ENCODE assay signal across 20 cellular contexts in genomic region chr10:16811292-16811691, GRCh38. TPM values are rescaled to one million over a fixed set of nuclear protein-coding genes. Genes with fewer than 3 reads are reported as not detected.
DNase-seq lines count a peak whose midpoint lies in the region; ATAC-seq, FAIRE-seq and TF ChIP-seq lines count a peak whose summit lies in the region.
"Had no signal": no experiment of that assay in that cellular context is flagged by ENCODE, and none has a peak within 500 bp of the region (broad histone marks: within the 10 kb centered on the region; RNA-seq: fewer than 3 reads in every experiment).

No MANE protein-coding gene starts in this region.

- no peaks in the 10 kb centered on the region for H3K27me3 Mint-ChIP-seq in activated T-cell treated with anti-CD3 and anti-CD28 coated beads, Interleukin-2, amount 50 U/mL, for 4 hours (ENCODE audit: low read depth)
- H3K27me3 Mint-ChIP-seq: CD4-positive, CD25-positive, alpha-beta regulatory T cell had no signal

- TF ChIP-seq RAD21 in K562 (CRISPR knock-in tag; conservative IDR thresholded peaks at IDR 0.05 in 1 of 2, IDR thresholded peaks at IDR 0.05 in 1 of 2): no peak

- WGBS in K562 (ENCODE audit: insufficient coverage, low coverage, missing lambda C conversion rate): 64% methylated on average over 3 of the region's 3 CpGs

- H3K4me2 ChIP-seq in BLaER1 treated with 17β-estradiol and CSF1 and Interleukin-3, amounts not matched to agents 10 nM and 100 nM: peak overlapping the region in 9 of 11 experiments; percentile 3 to 57 (median 49); a peak in 10 of 22 replicates
- no peak overlapping the region for H3K4me2 ChIP-seq in K562 (ENCODE audit: insufficient read depth, low read length)
- H3K4me2 ChIP-seq: GM23338 had no signal

- TF ChIP-seq CTCF in HEK293 (tag by site-specific recombination; IDR thresholded peaks at IDR 0.05): no peak
- TF ChIP-seq CTCF in K562 (IDR thresholded peaks at IDR 0.05 in 2 of 3, conservative IDR thresholded peaks at IDR 0.05 in 1 of 3; ENCODE audit: insufficient read depth in 2 of 3, low read depth in 1 of 3, low read length in 3 of 3): no peak
- TF ChIP-seq CTCF in foreskin keratinocyte (conservative IDR thresholded peaks at IDR 0.05): no peak
- TF ChIP-seq CTCF in foreskin fibroblast (IDR thresholded peaks at IDR 0.05; ENCODE audit: low read depth, low read length): no peak

- H3K27me3 ChIP-seq in BLaER1 treated with 17β-estradiol and CSF1 and Interleukin-3, amounts not matched to agents 10 nM and 100 nM: no peaks in the 10 kb centered on the region
- H3K27me3 ChIP-seq in K562 (ENCODE audit: control insufficient read depth in 2 of 2, insufficient read depth in 2 of 2, low read length in 2 of 2): no peaks in the 10 kb centered on the region
- H3K27me3 ChIP-seq in foreskin keratinocyte: no peaks in the 10 kb centered on the region

- CTCF ChIA-PET in HEK293 (lab: Yijun Ruan, JAX): no interaction called here
- CTCF ChIA-PET in K562 (lab: Yijun Ruan, JAX; ENCODE audit: low intra/inter-chr PET ratio): interaction anchor here (0.7 kb wide), 1 partner anchor 683 kb away, joined by 3 read pairs; no protein-coding TSS in a partner anchor

- H3K79me2 ChIP-seq in K562 (ENCODE audit: control insufficient read depth, insufficient read depth, low read length): peaks cover 3% of the 10 kb centered on the region; the same call in 2 of the 3 replicates

- H3K9ac ChIP-seq in BLaER1 treated with 17β-estradiol and CSF1 and Interleukin-3, amounts not matched to agents 10 nM and 100 nM: no peak overlapping the region
- H3K9ac ChIP-seq in K562 (ENCODE audit: insufficient read depth in 1 of 2, low read depth in 2 of 2, low read length in 2 of 2): no peak overlapping the region

- DNase-seq in K562 (ENCODE audit: extremely low read depth in 1 of 4, low spot score in 3 of 4) (no peak), foreskin keratinocyte (no peak), foreskin fibroblast (no peak), cortex of kidney (lab: John Stamatoyannopoulos, UW) (no peak)
- DNase-seq in activated T-cell treated with anti-CD3 and anti-CD28 coated beads, Interleukin-2, amount 50 U/mL, for 4 hours: no peak
- DNase-seq: Caco-2; CD4-positive, CD25-positive, alpha-beta regulatory T cell; CD8-positive, alpha-beta T cell; DMS153; DND-41 had no signal

- no peaks in the 10 kb centered on the region for H3K9me1 ChIP-seq in K562 (ENCODE audit: control insufficient read depth, insufficient read depth, low read length)

- H4K20me1 ChIP-seq in BLaER1 treated with 17β-estradiol and CSF1 and Interleukin-3, amounts not matched to agents 10 nM and 100 nM: peaks cover 0 to 100% (median 51%) of the 10 kb centered on the region in 11 experiments; a peak in 19 of 22 replicates
- H4K20me1 ChIP-seq in K562 (replicated peaks; ENCODE audit: control insufficient read depth, insufficient read depth, low read length): no peaks in the 10 kb centered on the region

- ATAC-seq in K562: no peak
- ATAC-seq in foreskin keratinocyte: peak; percentile 7
- ATAC-seq in HG03175 (IDR thresholded peaks at IDR 0.05; ENCODE audit: unreplicated experiment): no peak
- ATAC-seq in activated T-cell treated with anti-CD3 and anti-CD28 coated beads, Interleukin-2, amount 50 U/mL, for 4 hours: no peak
- ATAC-seq: CD8-positive, alpha-beta T cell; GM12878; GM23338 had no signal

- H3K4me1 ChIP-seq in BLaER1 treated with 17β-estradiol and CSF1 and Interleukin-3, amounts not matched to agents 10 nM and 100 nM: peaks cover 29 to 53% (median 41%) of the 10 kb centered on the region in 10 experiments
- H3K4me1 ChIP-seq in HEK293 (ENCODE audit: control insufficient read depth, insufficient read depth, low read length) (no peaks in the 10 kb centered on the region), K562 (replicated peaks in 1 of 2; ENCODE audit: control insufficient read depth in 2 of 2, insufficient read depth in 2 of 2, low read length in 2 of 2) (peaks cover 0 to 3% of the 10 kb centered on the region in 2 experiments; a peak in 2 of 5 replicates), foreskin keratinocyte (no peaks in the 10 kb centered on the region)
- H3K4me1 ChIP-seq: Caco-2 had no signal

- TF ChIP-seq EP300 in K562 (IDR thresholded peaks at IDR 0.05; ENCODE audit: low read length): no peak

- intact Hi-C loops in K562 (cut with micrococcal nuclease): no loop called here

- no peak for TF ChIP-seq POLR2A in K562 (conservative IDR thresholded peaks at IDR 0.05)

- POLR2A ChIA-PET in HEK293 (lab: Yijun Ruan, JAX) (no interaction called here), K562 (lab: Yijun Ruan, JAX) (no interaction called here)

- H3K4me3 ChIP-seq in BLaER1 treated with 17β-estradiol and CSF1 and Interleukin-3, amounts not matched to agents 10 nM and 100 nM: 0 out of 20 replicates have a peak overlapping the region, but pooled peaks of 1 of the 10 experiments have one; percentile 9
- H3K4me3 ChIP-seq in HEK293 (ENCODE audit: low read depth, low read length) (no peak overlapping the region), K562 (no peak overlapping the region), foreskin fibroblast (ENCODE audit: low read depth in 1 of 2, low read length in 2 of 2) (no peak overlapping the region)
- H3K4me3 ChIP-seq: GM12878, GM23338, HAP-1 had no signal

- peaks cover 40% of the 10 kb centered on the region for H3K4me1 Mint-ChIP-seq in activated T-cell treated with anti-CD3 and anti-CD28 coated beads, Interleukin-2, amount 50 U/mL, for 4 hours (ENCODE audit: low read depth)

- peaks cover 0 to 8% (median 0%) of the 10 kb centered on the region in 11 experiments; a peak in 3 of 22 replicates for H3K9me3 ChIP-seq in BLaER1 treated with 17β-estradiol and CSF1 and Interleukin-3, amounts not matched to agents 10 nM and 100 nM (replicated peaks in 1 of 11)
- no peaks in the 10 kb centered on the region for H3K9me3 ChIP-seq in HEK293 (ENCODE audit: control insufficient read depth, insufficient read depth, low read depth, low read length)
- H3K9me3 ChIP-seq in K562 (replicated peaks; ENCODE audit: control insufficient read depth, insufficient read depth, low read depth, low read length): no peaks in the 10 kb centered on the region
- H3K9me3 ChIP-seq: Caco-2, HAP-1 had no signal

- H3K36me3 Mint-ChIP-seq in activated T-cell treated with anti-CD3 and anti-CD28 coated beads, Interleukin-2, amount 50 U/mL, for 4 hours (ENCODE audit: insufficient read depth): peaks cover 20% of the 10 kb centered on the region

- BruUV-seq in K562 (replicated peaks; lab: Mats Ljungman, UMichigan): no TSS peak

- H3K9me3 Mint-ChIP-seq in activated T-cell treated with anti-CD3 and anti-CD28 coated beads, Interleukin-2, amount 50 U/mL, for 4 hours: no peaks in the 10 kb centered on the region
- H3K9me3 Mint-ChIP-seq: CD4-positive, CD25-positive, alpha-beta regulatory T cell; CD8-positive, alpha-beta T cell; GM23338 had no signal

- peaks cover 14 to 98% (median 70%) of the 10 kb centered on the region in 11 experiments; a peak in 20 of 22 replicates for H3K36me3 ChIP-seq in BLaER1 treated with 17β-estradiol and CSF1 and Interleukin-3, amounts not matched to agents 10 nM and 100 nM
- H3K36me3 ChIP-seq in HEK293 (ENCODE audit: control insufficient read depth in 2 of 2, insufficient read depth in 1 of 2, low read length in 2 of 2) (no peaks in the 10 kb centered on the region; a peak in 1 of 3 replicates), K562 (ENCODE audit: control insufficient read depth, insufficient read depth, low read length) (no peaks in the 10 kb centered on the region)
- H3K36me3 ChIP-seq: HAP-1 had no signal

- FAIRE-seq in K562 (lab: Jason Lieb, UNC): no peak
- FAIRE-seq: G401.6, GM12878, GM18507, H54 had no signal

- H3K4me3 Mint-ChIP-seq in activated T-cell treated with anti-CD3 and anti-CD28 coated beads, Interleukin-2, amount 50 U/mL, for 4 hours: no peak overlapping the region
- H3K4me3 Mint-ChIP-seq: CD8-positive, alpha-beta T cell; GM23338 had no signal

- in situ Hi-C loops in K562 (cut with MboI): loop anchor here (25.0 kb wide), 1 partner anchor 924 kb away; no protein-coding TSS in a partner anchor

- H3K27ac ChIP-seq in BLaER1 treated with 17β-estradiol and CSF1 and Interleukin-3, amounts not matched to agents 10 nM and 100 nM: no peak overlapping the region
- no peak overlapping the region for H3K27ac ChIP-seq in HEK293 (ENCODE audit: extremely low read depth, low read depth, low read length)
- H3K27ac ChIP-seq in K562 (ENCODE audit: extremely low read depth, low read depth, low read length): no peak overlapping the region
- no peak overlapping the region for H3K27ac ChIP-seq in foreskin keratinocyte
- H3K27ac ChIP-seq: C4-2B had no signal

- H2AFZ ChIP-seq in K562 (ENCODE audit: low read depth, low read length): no peak overlapping the region
- H2AFZ ChIP-seq: GM23338 had no signal

TF ChIP-seq in HEK293, 187 proteins besides CTCF, POLR2A, EP300 and RAD21 (continues in another document):
- no peak for TF ChIP-seq ZNF24 (tag by site-specific recombination; IDR thresholded peaks at IDR 0.05)
- TF ChIP-seq GLI4 (tag by site-specific recombination; IDR thresholded peaks at IDR 0.05): no peak
- peak; percentile 52; the same call in 1 of the 2 replicates for TF ChIP-seq ZNF768 (tag by site-specific recombination; IDR thresholded peaks at IDR 0.05)

TF ChIP-seq in K562, 482 proteins besides CTCF, POLR2A, EP300 and RAD21 (continues in another document):
- TF ChIP-seq SMAD1 (IDR thresholded peaks at IDR 0.05; ENCODE audit: low read depth, low read length, partially characterized antibody): no peak

RNA-seq across cellular contexts. Expression of gene RSU1, which starts 5.9 kb away (rescaled TPM):
- 20.2 and 20.9 TPM in 2 replicates for total RNA-seq in K562 (2011; cell fraction: chromatin; rRNA removed; ENCODE audit: low replicate concordance)
- total RNA-seq in K562 (2011; cell fraction: nucleolus; rRNA removed): 6.5 and 12.8 TPM in 2 replicates
- total RNA-seq in K562 (2011; cell fraction: nucleoplasm; rRNA removed): 11.2 and 12.5 TPM in 2 replicates
- total RNA-seq in K562 (2014; rRNA removed) (18.8 and 26.1 TPM in 2 replicates), K562 (2014; rRNA removed; fragmentation: Illumina TruSeq; extraction: Trizol) (28.7 and 28.9 TPM in 2 replicates), K562 (2015; rRNA removed; fragmentation: Illumina TruSeq; extraction: Trizol) (29.9 and 31.5 TPM in 2 replicates), K562 (2021) (27.7 and 29.1 TPM in 2 replicates), foreskin keratinocyte (70.6 and 72.1 TPM in 2 replicates)
- polyA plus RNA-seq in K562 (2011; rRNA removed) (43.6 and 45.2 TPM in 2 replicates), K562 (2014; fragmentation: Illumina TruSeq; extraction: Trizol) (44.8 and 61.1 TPM in 2 replicates), K562 (2014; fragmentation: Nextera tagmentation; extraction: Ambion mirVana) (10 to 100 TPM; 60.0 to 67.3 TPM), K562 (2014; rRNA removed) (28.8 and 37.2 TPM in 2 replicates), foreskin keratinocyte (62.5 and 73.5 TPM in 2 replicates)
- polyA plus RNA-seq in K562 (2011; cell fraction: cytosol; rRNA removed): 33.6 and 39.3 TPM in 2 replicates
- 13.3 and 17.7 TPM in 2 replicates for polyA plus RNA-seq in K562 (2011; cell fraction: nucleus; rRNA removed)
- polyA plus RNA-seq in K562 (2012): 25.3 and 34.6 TPM in 2 replicates
- polyA minus RNA-seq in K562 (2011; rRNA and poly(A)+ RNA removed): 34.7 and 35.3 TPM in 2 replicates
- polyA minus RNA-seq in K562 (2011; cell fraction: cytosol; rRNA and poly(A)+ RNA removed): 13.1 and 19.8 TPM in 2 replicates
- polyA minus RNA-seq in K562 (2011; cell fraction: nucleus; rRNA and poly(A)+ RNA removed): 4.3 and 9.9 TPM in 2 replicates
- 10 to 100 TPM; 34.7 to 45.7 (median 44.7) TPM for total RNA-seq in activated T-cell treated with anti-CD3 and anti-CD28 coated beads, Interleukin-2, amount 50 U/mL, for 4 hours
